Comparison of ENCODE assay signal across 18 cellular contexts in genomic region chr2:143683977-143684376, GRCh38.
DNase-seq lines count a peak whose midpoint lies in the region; ATAC-seq, FAIRE-seq and TF ChIP-seq lines count a peak whose summit lies in the region.
"Had no signal": no experiment of that assay in that cellular context is flagged by ENCODE, and none has a peak within 500 bp of the region (broad histone marks: within the 10 kb centered on the region; RNA-seq: fewer than 3 reads in every experiment).

No MANE protein-coding gene starts in this region.

- in situ Hi-C loops in HepG2 (cut with HindIII; ENCODE audit: extremely low pct_ligation_motif_present, low pct_unique_long_range_greater_than_20kb), result no loop called here
- in situ Hi-C loops in K562 (cut with MboI), result no loop called here

- no peaks in the 10 kb centered on the region for H3K36me3 Mint-ChIP-seq in nephron (ENCODE audit: low read depth)

- WGBS in HepG2 (ENCODE audit: low lambda C conversion rate), result 0% methylated on average over 1 of the region's 1 CpG
- WGBS in right lobe of liver (ENCODE audit: insufficient coverage, low coverage, low lambda C conversion rate, missing lambda C conversion rate), result 47% methylated on average over 1 of the region's 1 CpG
- WGBS in K562 (ENCODE audit: insufficient coverage, low coverage, missing lambda C conversion rate), result 22% methylated on average over 1 of the region's 1 CpG

- TF ChIP-seq CTCF in HepG2 (CRISPR knock-in tag; IDR thresholded peaks at IDR 0.05) (no peak), right lobe of liver (IDR thresholded peaks at IDR 0.05) (no peak), K562 (IDR thresholded peaks at IDR 0.05 in 2 of 3, conservative IDR thresholded peaks at IDR 0.05 in 1 of 3; ENCODE audit: insufficient read depth in 2 of 3, low read depth in 1 of 3, low read length in 3 of 3) (no peak), nephron (IDR thresholded peaks at IDR 0.05; ENCODE audit: unreplicated experiment in 3 of 3) (no peak)

- no peaks in the 10 kb centered on the region for H3K9me3 Mint-ChIP-seq in nephron
- H3K9me3 Mint-ChIP-seq: CD4-positive, alpha-beta T cell; H9; IgD-negative memory B cell had no signal

- TF ChIP-seq RAD21 in HepG2 (CRISPR knock-in tag; IDR thresholded peaks at IDR 0.05) (no peak), K562 (CRISPR knock-in tag; conservative IDR thresholded peaks at IDR 0.05 in 1 of 2, IDR thresholded peaks at IDR 0.05 in 1 of 2) (no peak)

- H3K9ac ChIP-seq in HepG2 (ENCODE audit: insufficient read depth, low read depth, low read length), result no peak overlapping the region
- no peak overlapping the region for H3K9ac ChIP-seq in K562 (ENCODE audit: insufficient read depth in 1 of 2, low read depth in 2 of 2, low read length in 2 of 2)

- H3K4me2 ChIP-seq in HepG2 (ENCODE audit: low read depth, low read length) (no peak overlapping the region), K562 (ENCODE audit: insufficient read depth, low read length) (no peak overlapping the region)

- ATAC-seq in HepG2 (no peak), right lobe of liver (no peak), K562 (no peak)
- ATAC-seq: GM12878 had no signal

- no peaks in the 10 kb centered on the region for H3K9me1 ChIP-seq in K562 (ENCODE audit: control insufficient read depth, insufficient read depth, low read length)

- no TSS peak for BruUV-seq in HepG2 (replicated peaks; lab: Mats Ljungman, UMichigan)
- BruUV-seq in K562 (replicated peaks; lab: Mats Ljungman, UMichigan), result no TSS peak

- H3K79me2 ChIP-seq in HepG2 (ENCODE audit: insufficient read depth, low read length) (no peaks in the 10 kb centered on the region), K562 (ENCODE audit: control insufficient read depth, insufficient read depth, low read length) (no peaks in the 10 kb centered on the region)

- H3K27me3 ChIP-seq in HepG2 (ENCODE audit: control insufficient read depth in 1 of 2, insufficient read depth in 2 of 2, low read length in 2 of 2), result no peaks in the 10 kb centered on the region
- H3K27me3 ChIP-seq in right lobe of liver, result no peaks in the 10 kb centered on the region
- H3K27me3 ChIP-seq in K562 (ENCODE audit: control insufficient read depth in 2 of 2, insufficient read depth in 2 of 2, low read length in 2 of 2), result no peaks in the 10 kb centered on the region
- H3K27me3 ChIP-seq in SJCRH30, result no peaks in the 10 kb centered on the region

- no peaks in the 10 kb centered on the region for H3K36me3 ChIP-seq in HepG2 (replicated peaks in 1 of 2; ENCODE audit: control insufficient read depth in 1 of 2, insufficient read depth in 2 of 2, low read length in 2 of 2)
- no peaks in the 10 kb centered on the region for H3K36me3 ChIP-seq in right lobe of liver
- no peaks in the 10 kb centered on the region for H3K36me3 ChIP-seq in K562 (ENCODE audit: control insufficient read depth, insufficient read depth, low read length)
- no peaks in the 10 kb centered on the region for H3K36me3 ChIP-seq in SJCRH30

- CTCF ChIA-PET in HepG2 (lab: Yijun Ruan, JAX; ENCODE audit: low intra/inter-chr PET ratio, low total read pairs) (no interaction called here), K562 (lab: Yijun Ruan, JAX; ENCODE audit: low intra/inter-chr PET ratio) (no interaction called here)

- DNase-seq in HepG2 (ENCODE audit: low spot score), result no peak
- DNase-seq in right lobe of liver, result no peak
- DNase-seq in K562 (ENCODE audit: extremely low read depth in 1 of 4, low spot score in 3 of 4), result no peak
- DNase-seq in SJCRH30, result no peak
- DNase-seq in NCI-H510A (lab: John Stamatoyannopoulos, UW), result no peak
- DNase-seq: ACHN; Caco-2; CD4-positive, alpha-beta T cell; DMS53; DND-41; EL; H9 had no signal

- peaks cover 66% of the 10 kb centered on the region for H3K4me1 Mint-ChIP-seq in nephron

- intact Hi-C loops in HepG2 (cut with micrococcal nuclease; ENCODE audit: unreplicated experiment) (no loop called here), right lobe of liver (cut with DNase I) (no loop called here), K562 (cut with micrococcal nuclease) (loop anchor here (10.0 kb wide), 1 partner anchor 471 kb away; no protein-coding TSS in a partner anchor)

- no peak for TF ChIP-seq POLR2A in HepG2 (IDR thresholded peaks at IDR 0.05; ENCODE audit: insufficient read depth in 1 of 2, low read depth in 2 of 2, low read length in 2 of 2)
- no peak for TF ChIP-seq POLR2A in right lobe of liver (IDR thresholded peaks at IDR 0.05)
- no peak for TF ChIP-seq POLR2A in K562 (conservative IDR thresholded peaks at IDR 0.05)

- H3K4me3 Mint-ChIP-seq in nephron, result peak overlapping the region in 1 of 3 experiments; percentile 40
- H3K4me3 Mint-ChIP-seq: CD4-positive, alpha-beta T cell; H9; IgD-negative memory B cell had no signal

- H4K20me1 ChIP-seq in HepG2 (ENCODE audit: insufficient read depth, low read length), result no peaks in the 10 kb centered on the region
- H4K20me1 ChIP-seq in K562 (replicated peaks; ENCODE audit: control insufficient read depth, insufficient read depth, low read length), result no peaks in the 10 kb centered on the region

- no peaks in the 10 kb centered on the region for H3K9me3 ChIP-seq in HepG2 (ENCODE audit: low read length)
- no peaks in the 10 kb centered on the region for H3K9me3 ChIP-seq in right lobe of liver
- no peaks in the 10 kb centered on the region for H3K9me3 ChIP-seq in K562 (replicated peaks; ENCODE audit: control insufficient read depth, insufficient read depth, low read depth, low read length)
- H3K9me3 ChIP-seq in SJCRH30 (replicated peaks), result no peaks in the 10 kb centered on the region
- H3K9me3 ChIP-seq: Caco-2 had no signal

- H3K27ac ChIP-seq in HepG2 (ENCODE audit: extremely low read length, insufficient read depth, low read length) (no peak overlapping the region), right lobe of liver (no peak overlapping the region), K562 (ENCODE audit: extremely low read depth, low read depth, low read length) (no peak overlapping the region), SJCRH30 (no peak overlapping the region)
- H3K27ac ChIP-seq: C4-2B had no signal

- POLR2A ChIA-PET in HepG2 (lab: Yijun Ruan, JAX), result no interaction called here
- POLR2A ChIA-PET in K562 (lab: Yijun Ruan, JAX), result no interaction called here

- H3K4me3 ChIP-seq in HepG2 (replicated peaks in 1 of 3; ENCODE audit: insufficient read depth in 1 of 3, low read depth in 2 of 3, low read length in 3 of 3) (no peak overlapping the region), right lobe of liver (no peak overlapping the region), K562 (no peak overlapping the region), SJCRH30 (no peak overlapping the region)
- H3K4me3 ChIP-seq: GM12878 had no signal

- FAIRE-seq in HepG2 (lab: Jason Lieb, UNC), result no peak
- FAIRE-seq in K562 (lab: Jason Lieb, UNC), result no peak
- FAIRE-seq: GM12878, H1, HTR-8/SVneo had no signal

- H3K27ac Mint-ChIP-seq in nephron, result peak overlapping the region; percentile 94 to 95 (median 95)
- H3K27ac Mint-ChIP-seq: CD4-positive, alpha-beta T cell; H9 had no signal

- TF ChIP-seq EP300 in HepG2 (IDR thresholded peaks at IDR 0.05; ENCODE audit: low read depth in 2 of 2, low read length in 2 of 2) (no peak), HepG2 (CRISPR knock-in tag; IDR thresholded peaks at IDR 0.05; ENCODE audit: borderline replicate concordance) (no peak), K562 (IDR thresholded peaks at IDR 0.05; ENCODE audit: low read length) (no peak)

- H3K27me3 Mint-ChIP-seq in nephron (ENCODE audit: low read depth), result no peaks in the 10 kb centered on the region
- H3K27me3 Mint-ChIP-seq: CD4-positive, alpha-beta T cell; IgD-negative memory B cell had no signal

- no peak overlapping the region for H2AFZ ChIP-seq in HepG2 (ENCODE audit: low read length)
- H2AFZ ChIP-seq in K562 (ENCODE audit: low read depth, low read length), result no peak overlapping the region

- H3K4me1 ChIP-seq in HepG2 (ENCODE audit: insufficient read depth, low read length) (no peaks in the 10 kb centered on the region), right lobe of liver (no peaks in the 10 kb centered on the region), K562 (replicated peaks in 1 of 2; ENCODE audit: control insufficient read depth in 2 of 2, insufficient read depth in 2 of 2, low read length in 2 of 2) (no peaks in the 10 kb centered on the region), SJCRH30 (peaks cover 26% of the 10 kb centered on the region)
- H3K4me1 ChIP-seq: Caco-2 had no signal

TF ChIP-seq in HepG2, 621 proteins besides CTCF, POLR2A, EP300 and RAD21 (continues in another document):
- TF ChIP-seq RXRB (CRISPR knock-in tag; IDR thresholded peaks at IDR 0.05; ENCODE audit: borderline replicate concordance) (no peak), ZNF121 (CRISPR knock-in tag; IDR thresholded peaks at IDR 0.05) (no peak), GLMP (CRISPR knock-in tag; IDR thresholded peaks at IDR 0.05; ENCODE audit: borderline replicate concordance) (no peak), MXI1 (IDR thresholded peaks at IDR 0.05; ENCODE audit: borderline replicate concordance, low read depth, low read length) (no peak), ZNF264 (CRISPR knock-in tag; IDR thresholded peaks at IDR 0.05) (no peak)

TF ChIP-seq in K562, 482 proteins besides CTCF, POLR2A, EP300 and RAD21:
- TF ChIP-seq SLC30A9 (CRISPR knock-in tag; IDR thresholded peaks at IDR 0.05) (no peak), TAF7 (tag; IDR thresholded peaks at IDR 0.05) (no peak), ZNF316 (IDR thresholded peaks at IDR 0.05) (peak; percentile 50), PRMT5 (CRISPR knock-in tag; IDR thresholded peaks at IDR 0.05) (no peak), MAFG (tag; conservative IDR thresholded peaks at IDR 0.05) (0 out of 2 replicates have a peak, but pooled peaks have one; percentile 20), E4F1 (CRISPR knock-in tag; IDR thresholded peaks at IDR 0.05; ENCODE audit: borderline replicate concordance) (no peak), NONO (IDR thresholded peaks at IDR 0.05; ENCODE audit: low read depth in 2 of 2, low read length in 1 of 2) (no peak), DDX20 (tag; IDR thresholded peaks at IDR 0.05; ENCODE audit: low read depth) (no peak), ZNF785 (CRISPR knock-in tag; IDR thresholded peaks at IDR 0.05) (no peak)

Comparison
In these comparisons a context has a peak if more than half of its experiments do, and no peak if none do; other contexts are left out.
1. Of the 241 proteins assayed by ChIP-seq in both HepG2 and K562: peak only in HepG2: MAFF and MAFK; only in K562: MAFG; in both: none; in neither: 238.